20 cellular contexts compared by ENCODE assay signal in the genomic region with DNA sequence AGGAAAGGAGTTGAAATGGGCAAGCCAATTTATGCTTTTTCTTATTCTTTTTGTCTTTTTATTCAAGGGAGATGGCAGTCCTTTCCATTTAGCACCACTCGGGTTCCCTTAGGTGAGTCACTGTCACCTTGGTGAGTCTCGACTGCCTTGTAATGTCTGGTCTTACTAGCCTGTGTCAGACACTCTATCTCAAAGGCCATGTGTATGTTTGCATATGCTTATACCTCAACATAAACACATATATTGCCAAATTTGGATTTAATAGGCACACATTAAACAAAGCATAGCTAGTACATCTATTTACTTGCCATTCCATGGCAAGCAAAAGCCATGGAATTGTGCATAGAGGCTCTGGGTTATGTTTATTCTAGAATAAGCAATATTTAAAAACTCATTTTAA.
A peak's percentile ranks its signal among the peaks of the same experiment; 100 is the strongest.
DNase-seq lines count a peak whose midpoint lies in the region; ATAC-seq and TF ChIP-seq lines count a peak whose summit lies in the region.
"Had no signal": no experiment of that assay in that cellular context is flagged by ENCODE, and none has a peak within 500 bp of the region (broad histone marks: within the 10 kb centered on the region; RNA-seq: fewer than 3 reads in every experiment).

No MANE protein-coding gene starts in this region.

- no peaks in the 10 kb centered on the region for H3F3A ChIP-seq in neural cell (ENCODE audit: insufficient read depth, low read length, poor library complexity, severe bottlenecking)

- DNase-seq in NCI-H510A treated with DMSO at 0.1 percent for 48 hours (lab: John Stamatoyannopoulos, UW) = peak; percentile 28
- no peak for DNase-seq in NCI-H510A (lab: John Stamatoyannopoulos, UW)
- DNase-seq in NCI-H146 treated with DMSO at 0.1 percent for 48 hours (lab: John Stamatoyannopoulos, UW; ENCODE audit: unreplicated experiment) = peak; percentile 46
- no peak for DNase-seq in Panc1 (ENCODE audit: low read depth, low spot score)
- DNase-seq in GOT3 (lab: John Stamatoyannopoulos, UW) = no peak
- DNase-seq: CD8-positive, alpha-beta memory T cell; DMS 273 treated with DMSO at 0.1 percent for 48 hours; DND-41; HFFc6; MG63; NCI-H2171; NCI-H226; NCI-H526; T-helper 1 cell had no signal

- no peaks in the 10 kb centered on the region for H3K9me2 ChIP-seq in neural cell (ENCODE audit: insufficient read depth, low read length)

- no peak for TF ChIP-seq EP300 in neural cell (conservative IDR thresholded peaks at IDR 0.05; ENCODE audit: poor library complexity, severe bottlenecking)

- in situ Hi-C loops in Panc1 (cut with HindIII; ENCODE audit: low pct_unique_long_range_greater_than_20kb, low sequenced_read_pairs) = no loop called here

- POLR2A ChIA-PET in Panc1 (lab: Charles Lee) = no interaction called here

- no TSS peak for BruUV-seq in Panc1 (replicated peaks; lab: Mats Ljungman, UMichigan)

- H3K9me3 ChIP-seq in Panc1 (ENCODE audit: control insufficient read depth, insufficient read depth, low read depth, low read length) (no peaks in the 10 kb centered on the region), neural cell (ENCODE audit: low read length) (no peaks in the 10 kb centered on the region)
- H3K9me3 ChIP-seq: BE2C, HAP-1, MG63 had no signal

- H3K9ac ChIP-seq in neural cell (ENCODE audit: low read length) = no peak overlapping the region

- H3K27me3 ChIP-seq in Panc1 (ENCODE audit: control insufficient read depth, insufficient read depth, low read length) (no peaks in the 10 kb centered on the region), neural cell (ENCODE audit: insufficient read depth, low read depth, low read length) (no peaks in the 10 kb centered on the region)
- H3K27me3 ChIP-seq: BE2C, MG63 had no signal

- H3K79me2 ChIP-seq in neural cell (replicated peaks; ENCODE audit: insufficient read depth, low read length) = no peaks in the 10 kb centered on the region

- no peak for ATAC-seq in Panc1
- no peak for ATAC-seq in GM21619 (IDR thresholded peaks at IDR 0.05; ENCODE audit: unreplicated experiment)
- ATAC-seq: GM23338, K562 had no signal

- no peak overlapping the region for H3K4me2 ChIP-seq in neural cell (ENCODE audit: low read length)
- H3K4me2 ChIP-seq: GM23338 had no signal

- H3K4me1 ChIP-seq in Panc1 (ENCODE audit: control insufficient read depth, insufficient read depth, low read length) = peaks cover 3% of the 10 kb centered on the region
- H3K4me1 ChIP-seq: HAP-1 had no signal

- no peaks in the 10 kb centered on the region for H4K20me1 ChIP-seq in neural cell (ENCODE audit: insufficient read depth)

- intact Hi-C loops in Panc1 (cut with micrococcal nuclease; ENCODE audit: unreplicated experiment) = no loop called here

- CTCF ChIA-PET in Panc1 (lab: Charles Lee) = no interaction called here

- peak overlapping the region; percentile 29 for H2AFZ ChIP-seq in neural cell (ENCODE audit: low read depth, low read length)
- H2AFZ ChIP-seq: GM23338 had no signal

- no peak for TF ChIP-seq RAD21 in neural cell (conservative IDR thresholded peaks at IDR 0.05)

- H3K4me3 ChIP-seq in Panc1 (ENCODE audit: low read depth in 2 of 2, low read length in 2 of 2) (no peak overlapping the region), neural cell (ENCODE audit: low read length) (no peak overlapping the region)
- H3K4me3 ChIP-seq: GM23338, HAP-1, K562, MG63 had no signal

- no peaks in the 10 kb centered on the region for H3K36me3 ChIP-seq in Panc1 (ENCODE audit: control insufficient read depth, insufficient read depth, low read length)
- no peaks in the 10 kb centered on the region for H3K36me3 ChIP-seq in neural cell (ENCODE audit: insufficient read depth, low read length)
- H3K36me3 ChIP-seq: BE2C, HAP-1, MG63 had no signal

- H3K27ac ChIP-seq in Panc1 (ENCODE audit: low read length) (peak overlapping the region; percentile 57; the same call in 1 of the 2 replicates), neural cell (ENCODE audit: low read length) (peak overlapping the region; percentile 62)

- TF ChIP-seq CTCF in Panc1 (IDR thresholded peaks at IDR 0.05) (no peak), neural cell (IDR thresholded peaks at IDR 0.05; ENCODE audit: poor library complexity, severe bottlenecking) (no peak)

TF ChIP-seq in neural cell, 6 proteins besides CTCF, POLR2A, EP300 and RAD21:
- TF ChIP-seq REST (IDR thresholded peaks at IDR 0.05; ENCODE audit: borderline replicate concordance) (no peak), EZH2 (IDR thresholded peaks at IDR 0.05; ENCODE audit: borderline replicate concordance, insufficient read depth, low read length, poor library complexity, severe bottlenecking) (no peak), POLR2AphosphoS5 (IDR thresholded peaks at IDR 0.05) (no peak), MXI1 (conservative IDR thresholded peaks at IDR 0.05; ENCODE audit: poor library complexity, severe bottlenecking) (no peak), TAF1 (IDR thresholded peaks at IDR 0.05; ENCODE audit: low read depth) (no peak), SMC3 (conservative IDR thresholded peaks at IDR 0.05; ENCODE audit: poor library complexity) (no peak)

Comparison
In these comparisons a context has a peak if more than half of its experiments do, and no peak if none do; other contexts are left out.
1. DNase-seq: peak in NCI-H510A treated with DMSO at 0.1 percent for 48 hours (single experiment) and NCI-H146 treated with DMSO at 0.1 percent for 48 hours (single experiment); none in NCI-H510A (single experiment), Panc1 (single experiment) and GOT3 (single experiment).